15 cellular contexts compared by ENCODE assay signal in the genomic region with DNA sequence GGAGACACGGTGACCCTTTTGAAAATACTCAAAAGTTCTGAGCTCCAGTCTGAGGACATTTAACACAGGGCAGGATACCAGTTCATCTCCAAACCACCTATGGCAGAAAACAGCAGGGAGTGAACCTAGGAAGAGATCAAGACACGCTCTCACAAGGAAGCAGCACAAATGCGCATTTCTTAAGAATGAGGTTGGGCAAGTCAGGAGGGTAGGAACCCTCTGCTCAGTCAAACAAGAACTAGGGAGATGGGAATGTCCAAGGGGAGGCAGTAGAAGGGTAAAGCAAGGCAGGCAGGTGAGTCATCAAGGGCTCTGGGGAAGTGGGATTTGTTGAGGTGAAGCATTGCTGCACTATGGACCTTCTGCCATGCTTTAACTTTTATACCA.
"Had no signal": no experiment of that assay in that cellular context is flagged by ENCODE, and none has a peak within 500 bp of the region (broad histone marks: within the 10 kb centered on the region; RNA-seq: fewer than 3 reads in every experiment).

No MANE protein-coding gene starts in this region.

- H3K4me2 ChIP-seq: hepatocyte had no signal

- DNase-seq: activated CD4-positive, alpha-beta T cell treated with anti-CD3 and anti-CD28 coated beads for 1 hour; activated CD4-positive, alpha-beta T cell treated with anti-CD3 and anti-CD28 coated beads, Interleukin-2, amount 50 U/mL, for 48 hours; activated effector memory CD4-positive, alpha-beta T cell treated with anti-CD3 and anti-CD28 coated beads, Interleukin-2, amount 50 U/mL, for 16 hours; activated T-cell treated with anti-CD3 and anti-CD28 coated beads, Interleukin-2, amount 50 U/mL, for 4 hours; anterior cingulate cortex; effector CD8-positive, alpha-beta T cell; left cardiac atrium; stimulated activated CD4-positive, alpha-beta T cell treated with anti-CD3 and anti-CD28 coated beads, Interleukin-2, amount 100 ng/mL, for 48 hours; stimulated activated naive CD4-positive, alpha-beta T cell treated with Interleukin-2 at 50 U/mL for 16 hours; SW 1271 had no signal

- ATAC-seq: activated T-cell treated with anti-CD3 and anti-CD28 coated beads, Interleukin-2, amount 50 U/mL, for 4 hours; left cardiac atrium; natural killer cell treated with Interleukin-12 subunit alpha and Interleukin-12 subunit beta and Interleukin-15 and Interleukin-18, amount 100 ng/mL, for 72 hours had no signal

- H3K27me3 ChIP-seq: hepatocyte had no signal

- H3K4me3 Mint-ChIP-seq: activated naive CD8-positive, alpha-beta T cell; activated T-cell treated with anti-CD3 and anti-CD28 coated beads, Interleukin-2, amount 50 U/mL, for 4 hours; natural killer cell treated with Interleukin-12 subunit alpha and Interleukin-12 subunit beta and Interleukin-15 and Interleukin-18, amount 100 ng/mL, for 72 hours had no signal

- H3K27ac Mint-ChIP-seq: activated naive CD8-positive, alpha-beta T cell; natural killer cell treated with Interleukin-12 subunit alpha and Interleukin-12 subunit beta and Interleukin-15 and Interleukin-18, amount 100 ng/mL, for 72 hours had no signal

- H3K36me3 Mint-ChIP-seq: activated naive CD8-positive, alpha-beta T cell; natural killer cell treated with Interleukin-12 subunit alpha and Interleukin-12 subunit beta and Interleukin-15 and Interleukin-18, amount 100 ng/mL, for 72 hours had no signal

- H2AFZ ChIP-seq: hepatocyte had no signal

- H3K9me3 Mint-ChIP-seq: activated T-cell treated with anti-CD3 and anti-CD28 coated beads, Interleukin-2, amount 50 U/mL, for 4 hours; natural killer cell treated with Interleukin-12 subunit alpha and Interleukin-12 subunit beta and Interleukin-15 and Interleukin-18, amount 100 ng/mL, for 72 hours had no signal

- H3K4me3 ChIP-seq: coronary artery, hepatocyte, lung had no signal

- H3K27ac ChIP-seq: coronary artery, hepatocyte had no signal
